2 cellular contexts compared by ENCODE assay signal in the genomic region with DNA sequence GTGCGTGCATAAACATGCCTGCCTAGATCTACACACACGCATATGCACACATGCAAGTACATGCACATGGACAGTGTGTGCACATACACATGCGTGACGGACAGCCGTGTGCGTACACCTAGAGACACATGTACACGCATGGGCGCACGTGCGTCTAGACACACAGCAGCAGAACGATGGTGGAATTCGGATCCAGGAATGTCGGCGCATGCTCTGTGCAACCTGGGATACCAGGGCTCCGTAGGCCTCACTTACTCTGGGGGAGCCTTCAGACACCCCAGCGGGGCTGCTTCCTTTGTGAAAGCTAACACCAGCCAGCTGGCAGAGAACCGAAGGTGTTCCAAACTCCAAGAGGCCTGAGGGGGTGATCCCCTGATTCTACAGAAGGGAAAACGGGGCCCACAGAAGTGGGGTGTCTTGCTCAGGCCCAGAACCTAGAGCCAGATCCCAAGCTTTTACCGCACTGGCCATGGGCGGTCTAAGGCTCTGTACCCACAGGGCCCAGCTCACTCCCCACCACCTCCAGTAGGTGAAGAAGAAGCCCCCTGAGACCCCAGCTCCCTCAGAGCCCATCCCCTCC.
TF ChIP-seq lines count a peak whose summit lies in the region.

No MANE protein-coding gene starts in this region.

TF ChIP-seq in HepG2, 621 proteins besides CTCF, POLR2A, EP300 and RAD21:
- TF ChIP-seq, protein P1, sequence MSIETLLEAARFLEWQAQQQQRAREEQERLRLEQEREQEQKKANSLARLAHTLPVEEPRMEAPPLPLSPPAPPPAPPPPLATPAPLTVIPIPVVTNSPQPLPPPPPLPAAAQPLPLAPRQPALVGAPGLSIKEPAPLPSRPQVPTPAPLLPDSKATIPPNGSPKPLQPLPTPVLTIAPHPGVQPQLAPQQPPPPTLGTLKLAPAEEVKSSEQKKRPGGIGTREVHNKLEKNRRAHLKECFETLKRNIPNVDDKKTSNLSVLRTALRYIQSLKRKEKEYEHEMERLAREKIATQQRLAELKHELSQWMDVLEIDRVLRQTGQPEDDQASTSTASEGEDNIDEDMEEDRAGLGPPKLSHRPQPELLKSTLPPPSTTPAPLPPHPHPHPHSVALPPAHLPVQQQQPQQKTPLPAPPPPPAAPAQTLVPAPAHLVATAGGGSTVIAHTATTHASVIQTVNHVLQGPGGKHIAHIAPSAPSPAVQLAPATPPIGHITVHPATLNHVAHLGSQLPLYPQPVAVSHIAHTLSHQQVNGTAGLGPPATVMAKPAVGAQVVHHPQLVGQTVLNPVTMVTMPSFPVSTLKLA (IDR thresholded peaks at IDR 0.05) = peak; percentile 83
- no peak for TF ChIP-seq RARA (CRISPR knock-in tag; IDR thresholded peaks at IDR 0.05)

TF ChIP-seq in H1, 55 proteins besides CTCF, POLR2A, EP300 and RAD21:
- TF ChIP-seq, protein P2, sequence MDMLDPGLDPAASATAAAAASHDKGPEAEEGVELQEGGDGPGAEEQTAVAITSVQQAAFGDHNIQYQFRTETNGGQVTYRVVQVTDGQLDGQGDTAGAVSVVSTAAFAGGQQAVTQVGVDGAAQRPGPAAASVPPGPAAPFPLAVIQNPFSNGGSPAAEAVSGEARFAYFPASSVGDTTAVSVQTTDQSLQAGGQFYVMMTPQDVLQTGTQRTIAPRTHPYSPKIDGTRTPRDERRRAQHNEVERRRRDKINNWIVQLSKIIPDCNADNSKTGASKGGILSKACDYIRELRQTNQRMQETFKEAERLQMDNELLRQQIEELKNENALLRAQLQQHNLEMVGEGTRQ (IDR thresholded peaks at IDR 0.05; ENCODE audit: low read length) = no peak
TF ChIP-seq in H1: peak in this region for 0.
